In the genomic region with DNA sequence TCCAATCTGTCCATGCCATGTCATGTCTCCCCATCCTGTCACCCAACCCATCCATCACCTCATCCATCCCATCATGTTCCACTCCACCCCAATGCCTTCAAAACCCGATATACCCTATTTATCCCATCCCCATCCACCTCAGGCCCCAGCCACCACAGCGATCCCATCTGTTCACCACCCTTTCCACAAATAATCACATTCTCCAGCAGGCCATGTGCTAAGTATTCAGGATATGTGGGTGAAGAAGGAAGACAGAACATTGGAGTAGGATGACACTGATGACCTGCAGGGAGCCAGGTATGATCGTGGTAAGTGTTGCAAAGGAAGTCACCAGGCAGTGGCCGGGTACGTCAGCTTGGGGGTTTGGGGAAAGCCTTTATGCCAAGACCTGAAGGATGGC, we compare ENCODE assay signal across 23 cellular contexts. TPM values are rescaled to one million over a fixed set of nuclear protein-coding genes. Genes with fewer than 3 reads are reported as not detected.
DNase-seq lines count a peak whose midpoint lies in the region; ATAC-seq, FAIRE-seq and TF ChIP-seq lines count a peak whose summit lies in the region.
"Had no signal": no experiment of that assay in that cellular context is flagged by ENCODE, and none has a peak within 500 bp of the region (broad histone marks: within the 10 kb centered on the region; RNA-seq: fewer than 3 reads in every experiment).

No MANE protein-coding gene starts in this region.

- no peaks in the 10 kb centered on the region for H3K4me1 Mint-ChIP-seq in activated CD4-positive, alpha-beta memory T cell treated with anti-CD3 and anti-CD28 coated beads, Interleukin-2, amount 10 ng/mL, durations not matched to agents 7 days and 5 days
- no peaks in the 10 kb centered on the region for H3K4me1 Mint-ChIP-seq in activated CD4-positive, alpha-beta memory T cell treated with anti-CD3 and anti-CD28 coated beads for 36 hours (ENCODE audit: low read depth)
- H3K4me1 Mint-ChIP-seq in stimulated activated effector memory CD8-positive, alpha-beta T cell treated with anti-CD3 and anti-CD28 coated beads, Interleukin-12 subunit alpha, Interleukin-12 subunit beta, amount 100 ng/mL, for 72 hours, result no peaks in the 10 kb centered on the region
- no peaks in the 10 kb centered on the region for H3K4me1 Mint-ChIP-seq in T-helper 2 cell treated with Interferon-gamma antibody and Interleukin-4, amounts not matched to agents 5 μg/mL and 100 μg/mL, for 36 hours (ENCODE audit: low read depth)

- POLR2A ChIA-PET in activated CD4-positive, alpha-beta memory T cell treated with anti-CD3 and anti-CD28 coated beads, Interleukin-2, amount 10 ng/mL, durations not matched to agents 7 days and 5 days (lab: Charles Lee), result no interaction called here
- POLR2A ChIA-PET in activated CD4-positive, alpha-beta memory T cell treated with anti-CD3 and anti-CD28 coated beads for 36 hours (lab: Charles Lee), result no interaction called here
- POLR2A ChIA-PET in H1 (lab: Charles Lee; ENCODE audit: partially characterized antibody), result interaction anchor here (1.2 kb wide), 1 partner anchor 25 kb away, joined by 5 read pairs; no protein-coding TSS in a partner anchor

- H3K27ac ChIP-seq in H1 (ENCODE audit: low read depth, low read length), result no peak overlapping the region
- H3K27ac ChIP-seq: KMS-11, PC-9 had no signal

- no peak for TF ChIP-seq POLR2A in H1 (IDR thresholded peaks at IDR 0.05; ENCODE audit: control extremely low read depth in 1 of 2, low read depth in 2 of 2, low read length in 2 of 2)

- H3K4ac ChIP-seq in H1 (replicated peaks; ENCODE audit: insufficient read length, low read depth, low read length), result no peak overlapping the region

- no peak overlapping the region for H2BK15ac ChIP-seq in H1 (ENCODE audit: low read length)

- H2AK5ac ChIP-seq in H1 (ENCODE audit: low read depth, low read length), result no peak overlapping the region

- no peak overlapping the region for H3K56ac ChIP-seq in H1 (replicated peaks; ENCODE audit: insufficient read length, low read depth, low read length)

- no peak overlapping the region for H3K4me2 ChIP-seq in H1 (ENCODE audit: insufficient read depth in 1 of 2, low read depth in 2 of 2, low read length in 2 of 2)
- H3K4me2 ChIP-seq: GM23338, KMS-11, PC-9 had no signal

- peaks cover 8% of the 10 kb centered on the region; the same call in 1 of the 2 replicates for H3K23me2 ChIP-seq in H1 (ENCODE audit: low read depth, low read length)

- ATAC-seq in stimulated activated effector memory CD8-positive, alpha-beta T cell treated with anti-CD3 and anti-CD28 coated beads, Interleukin-12 subunit alpha, Interleukin-12 subunit beta, amount 100 ng/mL, for 72 hours, result peak; percentile 21
- no peak for ATAC-seq in HG02571 (IDR thresholded peaks at IDR 0.05; ENCODE audit: unreplicated experiment)
- ATAC-seq: GM23338 had no signal

- H3K36me3 Mint-ChIP-seq in activated CD4-positive, alpha-beta memory T cell treated with anti-CD3 and anti-CD28 coated beads, Interleukin-2, amount 10 ng/mL, durations not matched to agents 7 days and 5 days (ENCODE audit: low read depth), result no peaks in the 10 kb centered on the region
- H3K36me3 Mint-ChIP-seq in activated CD4-positive, alpha-beta memory T cell treated with anti-CD3 and anti-CD28 coated beads for 36 hours, result no peaks in the 10 kb centered on the region
- H3K36me3 Mint-ChIP-seq in stimulated activated effector memory CD8-positive, alpha-beta T cell treated with anti-CD3 and anti-CD28 coated beads, Interleukin-12 subunit alpha, Interleukin-12 subunit beta, amount 100 ng/mL, for 72 hours, result no peaks in the 10 kb centered on the region
- no peaks in the 10 kb centered on the region for H3K36me3 Mint-ChIP-seq in T-helper 2 cell treated with Interferon-gamma antibody and Interleukin-4, amounts not matched to agents 5 μg/mL and 100 μg/mL, for 36 hours (ENCODE audit: low read depth)

- no peak overlapping the region for H2BK5ac ChIP-seq in H1 (ENCODE audit: low read depth, low read length)

- peak; percentile 14 for DNase-seq in activated CD4-positive, alpha-beta memory T cell treated with anti-CD3 and anti-CD28 coated beads, Interleukin-2, amount 10 ng/mL, durations not matched to agents 7 days and 5 days
- no peak for DNase-seq in activated CD4-positive, alpha-beta memory T cell treated with anti-CD3 and anti-CD28 coated beads for 36 hours
- DNase-seq in AG20443 (ENCODE audit: low spot score) (peak; percentile 3), H1 (ENCODE audit: low read depth in 1 of 2, low spot score in 2 of 2) (no peak)
- no peak for DNase-seq in stimulated activated effector memory CD8-positive, alpha-beta T cell treated with anti-CD3 and anti-CD28 coated beads, Interleukin-12 subunit alpha, Interleukin-12 subunit beta, amount 100 ng/mL, for 72 hours (ENCODE audit: low spot score in 2 of 2)
- DNase-seq in T-helper 2 cell treated with Interferon-gamma antibody and Interleukin-4, amounts not matched to agents 5 μg/mL and 100 μg/mL, for 36 hours (ENCODE audit: low spot score), result no peak
- DNase-seq: 8988T, ACHN, Calu3, HFFc6, IMR-90, NCI-H1048, NCI-H1417, NCI-H1694, NCI-H2029 treated with DMSO at 0.1 percent for 48 hours, NCI-H446 treated with DMSO at 0.1 percent for 48 hours, NCI-H526 treated with DMSO at 0.1 percent for 48 hours, PC-9, SHP77 had no signal

- H2BK120ac ChIP-seq in H1 (replicated peaks; ENCODE audit: low read depth, low read length), result no peak overlapping the region

- no peaks in the 10 kb centered on the region for H3K79me1 ChIP-seq in H1 (ENCODE audit: low read depth, low read length)

- H4K8ac ChIP-seq in H1 (ENCODE audit: extremely low read depth, insufficient read depth, low read length), result no peak overlapping the region

- no peak overlapping the region for H3K23ac ChIP-seq in H1 (ENCODE audit: insufficient read length)

- no peak overlapping the region for H3K18ac ChIP-seq in H1 (ENCODE audit: extremely low read depth, low read length)

- no peaks in the 10 kb centered on the region for H3K36me3 ChIP-seq in H1 (ENCODE audit: control insufficient read depth in 2 of 4, insufficient read depth in 4 of 4, low read length in 3 of 4)
- H3K36me3 ChIP-seq: HAP-1 had no signal

- H4K20me1 ChIP-seq in H1 (replicated peaks in 1 of 2; ENCODE audit: control insufficient read depth in 1 of 2, insufficient read depth in 2 of 2, low read length in 2 of 2), result peaks cover 0 to 2% of the 10 kb centered on the region in 2 experiments

- 90% methylated on average over 5 of the region's 5 CpGs; no CpG with 5 or more reads in 1 of the 2 experiments for WGBS in H1 (ENCODE audit: extremely low coverage in 1 of 2, insufficient coverage in 1 of 2, insufficient read length in 1 of 2, insufficient replicate concordance in 2 of 2, low coverage in 1 of 2, low lambda C conversion rate in 2 of 2, missing lambda C conversion rate in 1 of 2), 2 experiments

- no peak overlapping the region for H3K4me3 ChIP-seq in H1 (ENCODE audit: extremely low read depth in 1 of 4, insufficient read depth in 2 of 4, low read depth in 3 of 4, low read length in 4 of 4)
- H3K4me3 ChIP-seq: GM23338, HAP-1, PC-9 had no signal

- no peaks in the 10 kb centered on the region for H3K27me3 ChIP-seq in H1 (replicated peaks in 1 of 4; ENCODE audit: control insufficient read depth in 3 of 4, extremely low read depth in 1 of 4, insufficient read depth in 3 of 4, low read length in 3 of 4)

- H4K5ac ChIP-seq in H1 (ENCODE audit: insufficient read length, low read depth, low read length), result no peak overlapping the region

- no peak overlapping the region for H3K27ac Mint-ChIP-seq in activated CD4-positive, alpha-beta memory T cell treated with anti-CD3 and anti-CD28 coated beads, Interleukin-2, amount 10 ng/mL, durations not matched to agents 7 days and 5 days
- H3K27ac Mint-ChIP-seq in activated CD4-positive, alpha-beta memory T cell treated with anti-CD3 and anti-CD28 coated beads for 36 hours, result no peak overlapping the region
- H3K27ac Mint-ChIP-seq in stimulated activated effector memory CD8-positive, alpha-beta T cell treated with anti-CD3 and anti-CD28 coated beads, Interleukin-12 subunit alpha, Interleukin-12 subunit beta, amount 100 ng/mL, for 72 hours, result no peak overlapping the region
- H3K27ac Mint-ChIP-seq in T-helper 2 cell treated with Interferon-gamma antibody and Interleukin-4, amounts not matched to agents 5 μg/mL and 100 μg/mL, for 36 hours, result no peak overlapping the region
- H3K27ac Mint-ChIP-seq: GM23338, HFFc6 had no signal

- H3K27me3 Mint-ChIP-seq in activated CD4-positive, alpha-beta memory T cell treated with anti-CD3 and anti-CD28 coated beads, Interleukin-2, amount 10 ng/mL, durations not matched to agents 7 days and 5 days, result peaks cover 37% of the 10 kb centered on the region
- peaks cover 29% of the 10 kb centered on the region for H3K27me3 Mint-ChIP-seq in activated CD4-positive, alpha-beta memory T cell treated with anti-CD3 and anti-CD28 coated beads for 36 hours
- H3K27me3 Mint-ChIP-seq in T-helper 2 cell treated with Interferon-gamma antibody and Interleukin-4, amounts not matched to agents 5 μg/mL and 100 μg/mL, for 36 hours (ENCODE audit: low read depth), result peaks cover 36% of the 10 kb centered on the region

- no peaks in the 10 kb centered on the region for H3K9me3 Mint-ChIP-seq in activated CD4-positive, alpha-beta memory T cell treated with anti-CD3 and anti-CD28 coated beads, Interleukin-2, amount 10 ng/mL, durations not matched to agents 7 days and 5 days
- H3K9me3 Mint-ChIP-seq in activated CD4-positive, alpha-beta memory T cell treated with anti-CD3 and anti-CD28 coated beads for 36 hours, result no peaks in the 10 kb centered on the region
- H3K9me3 Mint-ChIP-seq in stimulated activated effector memory CD8-positive, alpha-beta T cell treated with anti-CD3 and anti-CD28 coated beads, Interleukin-12 subunit alpha, Interleukin-12 subunit beta, amount 100 ng/mL, for 72 hours, result no peaks in the 10 kb centered on the region
- no peaks in the 10 kb centered on the region for H3K9me3 Mint-ChIP-seq in T-helper 2 cell treated with Interferon-gamma antibody and Interleukin-4, amounts not matched to agents 5 μg/mL and 100 μg/mL, for 36 hours
- H3K9me3 Mint-ChIP-seq: HFFc6 had no signal

- no peaks in the 10 kb centered on the region for H3K79me2 ChIP-seq in H1 (ENCODE audit: control insufficient read depth in 1 of 2, insufficient read depth in 2 of 2, low read length in 2 of 2)

- no peak for FAIRE-seq in H1 (lab: Jason Lieb, UNC)

- peak overlapping the region; percentile 61; the same call in 1 of the 2 replicates for H2BK20ac ChIP-seq in H1 (ENCODE audit: low read length)

- peak overlapping the region; percentile 32 for H4K91ac ChIP-seq in H1 (replicated peaks; ENCODE audit: insufficient read length, low read length)

- no peak for TF ChIP-seq EP300 in H1 (IDR thresholded peaks at IDR 0.05; ENCODE audit: borderline replicate concordance in 1 of 2, low read depth in 2 of 2, low read length in 2 of 2)

- H3K4me1 ChIP-seq in H1 (replicated peaks in 1 of 4; ENCODE audit: control insufficient read depth in 3 of 4, insufficient read depth in 4 of 4, low read length in 3 of 4), result no peaks in the 10 kb centered on the region; a peak in 2 of 7 replicates
- H3K4me1 ChIP-seq: HAP-1 had no signal

- H3K9me3 ChIP-seq in H1 (ENCODE audit: insufficient read depth in 2 of 2, low read depth in 1 of 2, low read length in 1 of 2), result no peaks in the 10 kb centered on the region
- H3K9me3 ChIP-seq: HAP-1 had no signal

- H3K4me3 Mint-ChIP-seq in activated CD4-positive, alpha-beta memory T cell treated with anti-CD3 and anti-CD28 coated beads, Interleukin-2, amount 10 ng/mL, durations not matched to agents 7 days and 5 days, result no peak overlapping the region
- H3K4me3 Mint-ChIP-seq in activated CD4-positive, alpha-beta memory T cell treated with anti-CD3 and anti-CD28 coated beads for 36 hours, result no peak overlapping the region
- H3K4me3 Mint-ChIP-seq in stimulated activated effector memory CD8-positive, alpha-beta T cell treated with anti-CD3 and anti-CD28 coated beads, Interleukin-12 subunit alpha, Interleukin-12 subunit beta, amount 100 ng/mL, for 72 hours, result no peak overlapping the region
- H3K4me3 Mint-ChIP-seq in T-helper 2 cell treated with Interferon-gamma antibody and Interleukin-4, amounts not matched to agents 5 μg/mL and 100 μg/mL, for 36 hours, result no peak overlapping the region
- H3K4me3 Mint-ChIP-seq: GM23338, HFFc6 had no signal

- no peak overlapping the region for H3K9ac ChIP-seq in H1 (replicated peaks in 1 of 4; ENCODE audit: extremely low read depth in 1 of 4, low read depth in 3 of 4, low read length in 3 of 4)
- H3K9ac ChIP-seq: KMS-11 had no signal

- H3K14ac ChIP-seq in H1 (ENCODE audit: insufficient read length), result no peak overlapping the region

- H2BK12ac ChIP-seq in H1 (ENCODE audit: low read depth, low read length), result no peak overlapping the region

- TF ChIP-seq RAD21 in H1 (IDR thresholded peaks at IDR 0.05 in 1 of 2, conservative IDR thresholded peaks at IDR 0.05 in 1 of 2; ENCODE audit: low read depth in 2 of 2, low read length in 2 of 2), result no peak

- CTCF ChIA-PET in activated CD4-positive, alpha-beta memory T cell treated with anti-CD3 and anti-CD28 coated beads, Interleukin-2, amount 10 ng/mL, durations not matched to agents 7 days and 5 days (lab: Charles Lee), result no interaction called here
- CTCF ChIA-PET in activated CD4-positive, alpha-beta memory T cell treated with anti-CD3 and anti-CD28 coated beads for 36 hours (lab: Charles Lee), result no interaction called here
- CTCF ChIA-PET in H1 (lab: Charles Lee; ENCODE audit: partially characterized antibody), result interaction anchor here (0.7 kb wide), 1 partner anchor 1751 kb away, joined by 3 read pairs; no protein-coding TSS in a partner anchor

- intact Hi-C loops in activated CD4-positive, alpha-beta memory T cell treated with anti-CD3 and anti-CD28 coated beads for 36 hours (cut with micrococcal nuclease), result no loop called here

- H2AFZ ChIP-seq in H1 (ENCODE audit: low read length), result no peak overlapping the region
- H2AFZ ChIP-seq: GM23338, PC-9 had no signal

- TF ChIP-seq CTCF in H1 (IDR thresholded peaks at IDR 0.05; ENCODE audit: control extremely low read depth in 1 of 3, insufficient read depth in 1 of 3, low read depth in 1 of 3, low read length in 3 of 3), result no peak

RNA-seq across cellular contexts. Expression of gene NPEPL1, which starts 48.8 kb away (rescaled TPM):
- total RNA-seq in activated CD4-positive, alpha-beta memory T cell treated with anti-CD3 and anti-CD28 coated beads, Interleukin-2, amount 10 ng/mL, durations not matched to agents 7 days and 5 days, result 10 to 100 TPM; 29.1 to 30.7 TPM
- total RNA-seq in activated CD4-positive, alpha-beta memory T cell treated with anti-CD3 and anti-CD28 coated beads for 36 hours, result 10 to 100 TPM; 17.8 to 18.8 TPM
- total RNA-seq in H1 (2021; fragmentation: NEBNext Ultra II Directional; extraction: Animal tissue kit (Norgen Biotek cat#: 25700)), result 26.7 and 26.8 TPM in 2 replicates
- 12.4 and 26.3 TPM in 2 replicates for polyA plus RNA-seq in H1 (2011; rRNA removed)
- 20.2 TPM for polyA plus RNA-seq in H1 (2011; cell fraction: cytosol; rRNA removed)
- 166 TPM for polyA plus RNA-seq in H1 (2011; cell fraction: nucleus; rRNA removed)
- polyA plus RNA-seq in H1 (2012, experiment 1 of 2), result 30.4 to 43.7 TPM (median 40.6 TPM) in 4 replicates
- polyA plus RNA-seq in H1 (2012, experiment 2 of 2), result 20.7 TPM
- polyA plus RNA-seq in H1 (2013, experiment 1 of 2), result 16.9 TPM
- polyA plus RNA-seq in H1 (2013, experiment 2 of 2), result 14.3 TPM
- polyA minus RNA-seq in H1 (2011; rRNA and poly(A)+ RNA removed), result 7.0 and 9.4 TPM in 2 replicates
- 9.7 TPM for polyA minus RNA-seq in H1 (2011; cell fraction: cytosol; rRNA and poly(A)+ RNA removed)
- polyA minus RNA-seq in H1 (2011; cell fraction: nucleus; rRNA and poly(A)+ RNA removed), result 37.9 TPM

Comparison
In these comparisons a context has a peak if more than half of its experiments do, and no peak if none do; other contexts are left out.
1. DNase-seq: peak in activated CD4-positive, alpha-beta memory T cell treated with anti-CD3 and anti-CD28 coated beads, Interleukin-2, amount 10 ng/mL, durations not matched to agents 7 days and 5 days (single experiment) and AG20443 (single experiment); none in activated CD4-positive, alpha-beta memory T cell treated with anti-CD3 and anti-CD28 coated beads for 36 hours (single experiment), H1 (0 of 2), stimulated activated effector memory CD8-positive, alpha-beta T cell treated with anti-CD3 and anti-CD28 coated beads, Interleukin-12 subunit alpha, Interleukin-12 subunit beta, amount 100 ng/mL, for 72 hours (0 of 2) and T-helper 2 cell treated with Interferon-gamma antibody and Interleukin-4, amounts not matched to agents 5 μg/mL and 100 μg/mL, for 36 hours (single experiment).